In the genomic region with DNA sequence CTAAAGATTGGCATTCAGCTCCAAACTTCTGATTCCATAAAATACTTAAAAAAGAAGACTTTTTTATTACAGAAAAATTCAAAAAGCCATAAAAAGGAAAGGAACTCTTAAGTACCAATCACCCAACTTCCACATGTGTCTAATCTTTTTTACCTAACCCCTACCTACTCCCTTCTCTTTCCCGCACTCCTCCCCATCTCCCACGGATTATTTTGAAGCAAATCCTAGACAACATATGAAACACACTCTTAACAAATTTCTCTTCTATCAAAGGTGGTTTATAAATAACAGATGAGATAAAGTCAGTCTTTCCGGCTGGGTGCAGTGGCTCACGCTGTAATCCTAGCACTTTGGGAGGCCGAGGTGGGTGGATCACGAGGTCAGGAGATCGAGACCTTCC, we compare ENCODE assay signal across 24 cellular contexts.
"Had no signal": no experiment of that assay in that cellular context is flagged by ENCODE, and none has a peak within 500 bp of the region (broad histone marks: within the 10 kb centered on the region; RNA-seq: fewer than 3 reads in every experiment).

No MANE protein-coding gene starts in this region.

- H3K36me3 ChIP-seq: lower lobe of right lung, pancreas, right lobe of liver, suprapubic skin, thyroid gland had no signal

- H3K4me3 ChIP-seq: dorsolateral prefrontal cortex, lower lobe of right lung, pancreas, right lobe of liver, suprapubic skin, thyroid gland had no signal

- DNase-seq: caudate nucleus; cerebellar nuclear complex; cortex of kidney; dorsolateral prefrontal cortex; effector CD4-positive, alpha-beta T cell; head of caudate nucleus; hippocampal formation; islet precursor cell; kidney glomerular epithelial cell; left colon; left ventricle myocardium superior; lower lobe of right lung; natural killer cell; occipital lobe; pancreas; retina; right lobe of liver; small intestine; stimulated activated CD4-positive, alpha-beta T cell treated with anti-CD3 and anti-CD28 coated beads, Interleukin-15, amount 100 ng/mL, for 24 hours; stimulated activated CD4-positive, alpha-beta T cell treated with anti-CD3 and anti-CD28 coated beads, Interleukin-2, amount 100 ng/mL, for 48 hours; stimulated activated naive CD4-positive, alpha-beta T cell; stimulated activated naive CD8-positive, alpha-beta T cell treated with anti-CD3 and anti-CD28 coated beads, Interleukin-15, amount 100 ng/mL, for 72 hours; thyroid gland had no signal

- H3K36me3 Mint-ChIP-seq: natural killer cell had no signal

- H3K27me3 ChIP-seq: dorsolateral prefrontal cortex, pancreas, right lobe of liver, suprapubic skin, thyroid gland had no signal

- H3K27ac Mint-ChIP-seq: stimulated activated naive CD8-positive, alpha-beta T cell treated with anti-CD3 and anti-CD28 coated beads, Interleukin-15, amount 100 ng/mL, for 72 hours had no signal

- H3K4me3 Mint-ChIP-seq: natural killer cell; stimulated activated naive CD8-positive, alpha-beta T cell treated with anti-CD3 and anti-CD28 coated beads, Interleukin-15, amount 100 ng/mL, for 72 hours had no signal

- H3K9me3 Mint-ChIP-seq: natural killer cell; stimulated activated naive CD8-positive, alpha-beta T cell treated with anti-CD3 and anti-CD28 coated beads, Interleukin-15, amount 100 ng/mL, for 72 hours had no signal

- H3K27me3 Mint-ChIP-seq: stimulated activated naive CD8-positive, alpha-beta T cell treated with anti-CD3 and anti-CD28 coated beads, Interleukin-15, amount 100 ng/mL, for 72 hours had no signal

- H3K4me1 ChIP-seq: pancreas, right lobe of liver had no signal

- H3K9me3 ChIP-seq: lower lobe of right lung, pancreas, right lobe of liver, suprapubic skin, thyroid gland had no signal

- H3K27ac ChIP-seq: dorsolateral prefrontal cortex, lower lobe of right lung, pancreas, right lobe of liver, suprapubic skin, thyroid gland had no signal

- ATAC-seq: left colon; natural killer cell; pancreas; stimulated activated naive CD8-positive, alpha-beta T cell treated with anti-CD3 and anti-CD28 coated beads, Interleukin-15, amount 100 ng/mL, for 72 hours had no signal
